Comparison of ENCODE assay signal across 11 cellular contexts in the genomic region with DNA sequence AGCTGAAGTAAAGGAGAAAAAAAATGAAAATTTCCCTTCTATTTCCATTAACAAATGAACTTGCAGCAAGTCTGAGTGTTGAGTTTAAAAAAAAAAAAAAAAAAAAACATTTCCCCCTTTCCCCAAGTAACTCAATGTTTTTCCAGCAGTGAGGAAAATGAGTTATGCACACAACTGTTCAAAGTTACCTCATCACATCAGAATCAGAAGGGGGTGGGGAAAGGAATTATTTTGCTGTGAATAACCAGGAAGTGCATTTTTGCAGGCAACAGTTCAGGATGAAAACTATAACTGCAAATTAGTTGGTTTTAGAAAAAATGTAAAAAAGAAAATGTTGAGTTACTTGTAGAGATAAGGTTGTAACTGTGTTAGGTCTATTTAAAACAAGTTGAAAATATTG.
DNase-seq lines count a peak whose midpoint lies in the region; ATAC-seq and TF ChIP-seq lines count a peak whose summit lies in the region.
"Had no signal": no experiment of that assay in that cellular context is flagged by ENCODE, and none has a peak within 500 bp of the region (broad histone marks: within the 10 kb centered on the region; RNA-seq: fewer than 3 reads in every experiment).

No MANE protein-coding gene starts in this region.

- TF ChIP-seq CTCF in nephron progenitor cell (IDR thresholded peaks at IDR 0.05) = no peak
- TF ChIP-seq CTCF in CD4-positive, alpha-beta T cell (IDR thresholded peaks at IDR 0.05) = no peak

- no peaks in the 10 kb centered on the region for H3K27me3 ChIP-seq in CD4-positive, alpha-beta T cell (ENCODE audit: control insufficient read depth, insufficient read depth, low read length)

- no peaks in the 10 kb centered on the region for H3K9me3 ChIP-seq in CD4-positive, alpha-beta T cell (ENCODE audit: control insufficient read depth, low read length)

- H3K27ac Mint-ChIP-seq in nephron progenitor cell = peak overlapping the region; percentile 40
- no peak overlapping the region for H3K27ac Mint-ChIP-seq in CD4-positive, alpha-beta T cell
- H3K27ac Mint-ChIP-seq: activated CD4-positive, alpha-beta memory T cell treated with anti-CD3 and anti-CD28 coated beads for 36 hours; memory B cell had no signal

- CTCF ChIA-PET in CD4-positive, alpha-beta T cell (lab: Charles Lee) = no interaction called here

- POLR2A ChIA-PET in CD4-positive, alpha-beta T cell (lab: Charles Lee) = no interaction called here

- no peak overlapping the region for H3K27ac ChIP-seq in CD4-positive, alpha-beta T cell (ENCODE audit: low read depth, low read length)

- DNase-seq in Daoy (ENCODE audit: low read depth) = peak; percentile 78
- DNase-seq in NCI-H226 = peak; percentile 86
- DNase-seq in dermis blood vessel endothelial cell = peak; percentile 93
- no peak for DNase-seq in nephron progenitor cell
- DNase-seq in anterior cingulate cortex (lab: John Stamatoyannopoulos, UW) = no peak
- DNase-seq in NCI-H524 (lab: John Stamatoyannopoulos, UW) = no peak
- no peak for DNase-seq in CD4-positive, alpha-beta T cell
- no peak for DNase-seq in NCI-H510A (lab: John Stamatoyannopoulos, UW)
- DNase-seq: activated CD4-positive, alpha-beta memory T cell treated with anti-CD3 and anti-CD28 coated beads for 36 hours; cerebellar nuclear complex had no signal

- ATAC-seq in CD4-positive, alpha-beta T cell (ENCODE audit: poor library complexity) = no peak

- peaks cover 10% of the 10 kb centered on the region for H3K36me3 Mint-ChIP-seq in nephron progenitor cell (ENCODE audit: low read depth)
- H3K36me3 Mint-ChIP-seq in CD4-positive, alpha-beta T cell (ENCODE audit: low read depth) = no peaks in the 10 kb centered on the region
- H3K36me3 Mint-ChIP-seq: activated CD4-positive, alpha-beta memory T cell treated with anti-CD3 and anti-CD28 coated beads for 36 hours; memory B cell had no signal

- peaks cover 48% of the 10 kb centered on the region for H3K4me1 Mint-ChIP-seq in nephron progenitor cell
- no peaks in the 10 kb centered on the region for H3K4me1 Mint-ChIP-seq in CD4-positive, alpha-beta T cell (ENCODE audit: low read depth)

- no peaks in the 10 kb centered on the region for H3K27me3 Mint-ChIP-seq in nephron progenitor cell (ENCODE audit: low read depth, poor library complexity)
- H3K27me3 Mint-ChIP-seq in CD4-positive, alpha-beta T cell = peaks cover 9% of the 10 kb centered on the region
- H3K27me3 Mint-ChIP-seq: memory B cell had no signal

- no peak overlapping the region for H3K4me3 Mint-ChIP-seq in nephron progenitor cell
- no peak overlapping the region for H3K4me3 Mint-ChIP-seq in CD4-positive, alpha-beta T cell
- H3K4me3 Mint-ChIP-seq: activated CD4-positive, alpha-beta memory T cell treated with anti-CD3 and anti-CD28 coated beads for 36 hours; memory B cell had no signal

- H3K9me3 Mint-ChIP-seq in nephron progenitor cell = peaks cover 9% of the 10 kb centered on the region
- H3K9me3 Mint-ChIP-seq in CD4-positive, alpha-beta T cell = no peaks in the 10 kb centered on the region
- H3K9me3 Mint-ChIP-seq: activated CD4-positive, alpha-beta memory T cell treated with anti-CD3 and anti-CD28 coated beads for 36 hours; memory B cell had no signal

- intact Hi-C loops in CD4-positive, alpha-beta T cell (cut with DNase I, micrococcal nuclease) = no loop called here

Comparison
In these comparisons a context has a peak if more than half of its experiments do, and no peak if none do; other contexts are left out.
1. DNase-seq: peak in Daoy (single experiment), NCI-H226 (single experiment) and dermis blood vessel endothelial cell (single experiment); none in nephron progenitor cell (single experiment), anterior cingulate cortex (0 of 58), NCI-H524 (0 of 2), CD4-positive, alpha-beta T cell (0 of 10) and NCI-H510A (single experiment).